In the genomic region with DNA sequence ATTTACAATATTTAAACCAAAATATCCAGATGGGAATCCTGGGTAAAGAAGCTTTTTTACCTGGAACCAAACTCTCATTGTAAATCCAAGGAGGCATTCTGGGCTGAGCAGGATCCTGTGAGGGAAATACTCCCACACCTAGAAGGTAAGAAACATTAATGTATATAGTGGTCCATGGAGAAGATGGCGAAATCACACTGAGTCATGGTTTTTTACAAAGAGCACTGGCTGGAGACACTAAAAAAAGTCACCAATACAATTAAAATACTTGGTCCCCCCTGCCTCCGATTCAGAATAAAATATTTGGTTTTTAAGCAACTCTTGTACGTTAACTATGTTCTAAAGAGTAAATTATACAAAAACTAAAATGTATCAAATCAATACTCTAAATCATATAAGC, we compare ENCODE assay signal across 22 cellular contexts. TPM values are rescaled to one million over a fixed set of nuclear protein-coding genes. Genes with fewer than 3 reads are reported as not detected.
DNase-seq lines count a peak whose midpoint lies in the region; ATAC-seq and TF ChIP-seq lines count a peak whose summit lies in the region.
"Had no signal": no experiment of that assay in that cellular context is flagged by ENCODE, and none has a peak within 500 bp of the region (broad histone marks: within the 10 kb centered on the region; RNA-seq: fewer than 3 reads in every experiment).

No MANE protein-coding gene starts in this region.

- no peak overlapping the region for H3K4me2 ChIP-seq in mammary epithelial cell (ENCODE audit: insufficient read depth, low read depth, low read length)
- H3K4me2 ChIP-seq: SK-N-SH had no signal

- WGBS in mammary epithelial cell (ENCODE audit: low coverage, missing lambda C conversion rate) = 94% methylated on average over 3 of the region's 3 CpGs

- H3K9ac ChIP-seq in mammary epithelial cell (ENCODE audit: insufficient read depth, low read length) = no peak overlapping the region
- H3K9ac ChIP-seq: SK-N-SH had no signal

- dilution Hi-C loops in mammary epithelial cell (cut with HindIII; ENCODE audit: low sequenced_read_pairs) = no loop called here

- H3K79me2 ChIP-seq in mammary epithelial cell (ENCODE audit: insufficient read depth, low read length) = no peaks in the 10 kb centered on the region

- TF ChIP-seq CTCF in mammary epithelial cell (conservative IDR thresholded peaks at IDR 0.05 in 1 of 2, IDR thresholded peaks at IDR 0.05 in 1 of 2; ENCODE audit: extremely low read depth in 1 of 2, insufficient read depth in 1 of 2, low read depth in 1 of 2, low read length in 2 of 2) (no peak), fibroblast of villous mesenchyme (IDR thresholded peaks at IDR 0.05; ENCODE audit: insufficient read depth, low read depth, low read length) (no peak)

- BruUV-seq in mammary epithelial cell (replicated peaks; lab: Mats Ljungman, UMichigan) = no TSS peak

- ATAC-seq in GM19328 (IDR thresholded peaks at IDR 0.05; ENCODE audit: unreplicated experiment) = no peak
- ATAC-seq: Panc1 had no signal

- DNase-seq in EH (ENCODE audit: low read depth) = peak; percentile 10
- DNase-seq in HS-5 (ENCODE audit: low read depth) = peak; percentile 10
- DNase-seq in mammary epithelial cell = peak; percentile 3
- DNase-seq in fibroblast of villous mesenchyme (ENCODE audit: low read depth) = peak; percentile 24
- DNase-seq in HK-2 (ENCODE audit: unreplicated experiment) = no peak
- no peak for DNase-seq in GOT3 (lab: John Stamatoyannopoulos, UW)
- no peak for DNase-seq in nucleus accumbens (lab: John Stamatoyannopoulos, UW)
- DNase-seq: CD4-positive, CD25-positive, alpha-beta regulatory T cell; DND-41; H7; HFFc6; KG1; NCI-H1417; NCI-H1694 treated with DMSO at 0.1 percent for 48 hours; NCI-H2081 treated with DMSO at 0.1 percent for 48 hours; NCI-H446 treated with DMSO at 0.1 percent for 48 hours; NCI-H748 treated with DMSO at 0.1 percent for 48 hours; NK-92 treated with Interleukin-12 subunit alpha and Interleukin-12 subunit beta, amount 100 ng/mL, for 24 hours; SIG-M5; SK-N-SH had no signal

- intact Hi-C loops in mammary epithelial cell (cut with micrococcal nuclease) = no loop called here

- in situ Hi-C loops in mammary epithelial cell (cut with MboI; ENCODE audit: low sequenced_read_pairs in 2 of 2) = no loop called here

- H3K4me1 ChIP-seq in mammary epithelial cell (ENCODE audit: insufficient read depth, low read length) = no peaks in the 10 kb centered on the region

- H3K36me3 ChIP-seq in mammary epithelial cell (ENCODE audit: insufficient read depth, low read length) = no peaks in the 10 kb centered on the region

- no peak overlapping the region for H2AFZ ChIP-seq in mammary epithelial cell (ENCODE audit: low read depth, low read length)

- H3K9me3 ChIP-seq in mammary epithelial cell (replicated peaks; ENCODE audit: insufficient read depth, low read length) = no peaks in the 10 kb centered on the region
- H3K9me3 ChIP-seq: SK-N-SH had no signal

- CTCF ChIA-PET in mammary epithelial cell (lab: Charles Lee; ENCODE audit: low non-redundant PET) = no interaction called here

- H3K27me3 ChIP-seq in mammary epithelial cell (ENCODE audit: insufficient read depth, low read length) = no peaks in the 10 kb centered on the region

- H3K4me3 ChIP-seq in mammary epithelial cell (replicated peaks in 1 of 3; ENCODE audit: insufficient read depth in 1 of 3, low read depth in 2 of 3, low read length in 3 of 3) (no peak overlapping the region), fibroblast of villous mesenchyme (ENCODE audit: low read depth, low read length) (no peak overlapping the region)

- H4K20me1 ChIP-seq in mammary epithelial cell (ENCODE audit: insufficient read depth, low read length) = no peaks in the 10 kb centered on the region

- no peak overlapping the region for H3K27ac ChIP-seq in mammary epithelial cell (ENCODE audit: insufficient read depth, low read depth, low read length)

RNA-seq across cellular contexts. Expression of gene SYNRG, which starts 32.9 kb away (rescaled TPM):
- total RNA-seq in mammary epithelial cell (10 to 100 TPM; 22.6 to 23.0 TPM), fibroblast of villous mesenchyme (16.1 and 22.5 TPM in 2 replicates)
- polyA plus RNA-seq in mammary epithelial cell = 8.0 TPM
- 38.9 TPM for polyA minus RNA-seq in mammary epithelial cell

Comparison
In these comparisons a context has a peak if more than half of its experiments do, and no peak if none do; other contexts are left out.
1. DNase-seq: peak in EH (single experiment), HS-5 (single experiment), mammary epithelial cell (single experiment) and fibroblast of villous mesenchyme (single experiment); none in HK-2 (single experiment), GOT3 (single experiment) and nucleus accumbens (0 of 56).